In the genomic region with DNA sequence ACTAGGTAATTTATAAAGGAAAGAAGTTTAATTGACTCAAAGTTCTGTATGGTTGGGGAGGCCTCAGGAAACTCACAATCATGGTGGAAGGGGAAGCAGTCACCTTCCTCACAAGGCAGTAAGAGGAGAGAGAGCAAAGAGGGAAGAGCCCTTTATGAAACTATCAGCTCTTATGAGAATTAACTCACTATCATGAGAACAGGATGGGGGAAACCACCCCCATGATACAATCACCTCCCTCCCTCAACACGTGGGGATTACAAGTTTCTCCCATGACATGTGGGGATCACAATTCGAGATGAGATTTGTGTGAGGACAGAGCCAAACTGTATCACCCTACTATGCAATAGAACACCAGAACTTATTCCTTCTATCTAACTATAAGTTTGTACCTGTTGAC, we compare ENCODE assay signal across 22 cellular contexts. TPM values are rescaled to one million over a fixed set of nuclear protein-coding genes. Genes with fewer than 3 reads are reported as not detected.
DNase-seq lines count a peak whose midpoint lies in the region; ATAC-seq lines count a peak whose summit lies in the region.
"Had no signal": no experiment of that assay in that cellular context is flagged by ENCODE, and none has a peak within 500 bp of the region (broad histone marks: within the 10 kb centered on the region; RNA-seq: fewer than 3 reads in every experiment).

No MANE protein-coding gene starts in this region.

- H3K36me3 Mint-ChIP-seq in activated naive CD4-positive, alpha-beta T cell treated with anti-CD3 and anti-CD28 coated beads, Interleukin-2, amount 50 U/mL, for 72 hours = peaks cover 18 to 26% of the 10 kb centered on the region in 2 donors
- H3K36me3 Mint-ChIP-seq: naive B cell had no signal

- peak; percentile 60 for ATAC-seq in HG02610 (IDR thresholded peaks at IDR 0.05; ENCODE audit: unreplicated experiment)
- peak; percentile 54 to 85 for ATAC-seq in activated naive CD4-positive, alpha-beta T cell treated with anti-CD3 and anti-CD28 coated beads, Interleukin-2, amount 50 U/mL, for 72 hours
- ATAC-seq: GM23338, heart left ventricle had no signal

- H3K27ac Mint-ChIP-seq in activated naive CD4-positive, alpha-beta T cell treated with anti-CD3 and anti-CD28 coated beads, Interleukin-2, amount 50 U/mL, for 72 hours = no peak overlapping the region
- H3K27ac Mint-ChIP-seq: GM23338; naive B cell; stimulated activated naive CD8-positive, alpha-beta T cell treated with anti-CD3 and anti-CD28 coated beads, Interleukin-15, Interleukin-2, amounts not matched to agents 100 ng/mL and 50 ng/mL, for 24 hours had no signal

- peak; percentile 39 for DNase-seq in stimulated activated CD4-positive, alpha-beta T cell treated with anti-CD3 and anti-CD28 coated beads, Interleukin-15, amount 100 ng/mL, for 24 hours
- DNase-seq in stimulated activated CD4-positive, alpha-beta T cell treated with anti-CD3 and anti-CD28 coated beads, Interleukin-12 subunit alpha, Interleukin-12 subunit beta, amount 100 ng/mL, for 4 hours = no peak
- no peak for DNase-seq in activated naive CD4-positive, alpha-beta T cell treated with anti-CD3 and anti-CD28 coated beads, Interleukin-2, amount 50 U/mL, for 72 hours (ENCODE audit: low spot score in 2 of 2)
- no peak for DNase-seq in NCI-H1417 treated with DMSO at 0.1 percent for 48 hours (lab: John Stamatoyannopoulos, UW)
- DNase-seq in hypothalamus (lab: John Stamatoyannopoulos, UW) = no peak
- DNase-seq in NCI-H526 (lab: John Stamatoyannopoulos, UW) = no peak
- DNase-seq: brain microvascular endothelial cell; effector CD8-positive, alpha-beta T cell; heart left ventricle; mesenchymal stem cell; naive B cell; NCI-H1105 treated with DMSO at 0.1 percent for 48 hours; NCI-H2029 treated with DMSO at 0.1 percent for 48 hours; NCI-H226; NCI-H774; small intestine; stimulated activated CD4-positive, alpha-beta T cell treated with anti-CD3 and anti-CD28 coated beads, Interleukin-4, amount 100 ng/mL, for 1 hour; T-helper 9 cell; thyroid gland had no signal

- peaks cover 5 to 23% of the 10 kb centered on the region in 2 donors for H3K9me3 Mint-ChIP-seq in activated naive CD4-positive, alpha-beta T cell treated with anti-CD3 and anti-CD28 coated beads, Interleukin-2, amount 50 U/mL, for 72 hours

RNA-seq across cellular contexts. Expression of gene CD274, which starts 27.9 kb away (rescaled TPM):
- 10 to 100 TPM; 34.5 to 65.5 TPM for total RNA-seq in activated naive CD4-positive, alpha-beta T cell treated with anti-CD3 and anti-CD28 coated beads, Interleukin-2, amount 50 U/mL, for 72 hours
- total RNA-seq: GM23338 had no signal

RNA-seq across cellular contexts. Expression of gene PDCD1LG2, which starts 32.1 kb away (rescaled TPM):
- total RNA-seq in activated naive CD4-positive, alpha-beta T cell treated with anti-CD3 and anti-CD28 coated beads, Interleukin-2, amount 50 U/mL, for 72 hours = under 1 TPM; 0.19 to 0.87 TPM
- total RNA-seq: GM23338 had no signal

RNA-seq across cellular contexts. Expression of gene PLGRKT, which starts 40.5 kb away (rescaled TPM):
- 10 to 100 TPM; 30.3 to 48.5 TPM for total RNA-seq in activated naive CD4-positive, alpha-beta T cell treated with anti-CD3 and anti-CD28 coated beads, Interleukin-2, amount 50 U/mL, for 72 hours
